1 cellular context compared by ENCODE assay signal in the genomic region with DNA sequence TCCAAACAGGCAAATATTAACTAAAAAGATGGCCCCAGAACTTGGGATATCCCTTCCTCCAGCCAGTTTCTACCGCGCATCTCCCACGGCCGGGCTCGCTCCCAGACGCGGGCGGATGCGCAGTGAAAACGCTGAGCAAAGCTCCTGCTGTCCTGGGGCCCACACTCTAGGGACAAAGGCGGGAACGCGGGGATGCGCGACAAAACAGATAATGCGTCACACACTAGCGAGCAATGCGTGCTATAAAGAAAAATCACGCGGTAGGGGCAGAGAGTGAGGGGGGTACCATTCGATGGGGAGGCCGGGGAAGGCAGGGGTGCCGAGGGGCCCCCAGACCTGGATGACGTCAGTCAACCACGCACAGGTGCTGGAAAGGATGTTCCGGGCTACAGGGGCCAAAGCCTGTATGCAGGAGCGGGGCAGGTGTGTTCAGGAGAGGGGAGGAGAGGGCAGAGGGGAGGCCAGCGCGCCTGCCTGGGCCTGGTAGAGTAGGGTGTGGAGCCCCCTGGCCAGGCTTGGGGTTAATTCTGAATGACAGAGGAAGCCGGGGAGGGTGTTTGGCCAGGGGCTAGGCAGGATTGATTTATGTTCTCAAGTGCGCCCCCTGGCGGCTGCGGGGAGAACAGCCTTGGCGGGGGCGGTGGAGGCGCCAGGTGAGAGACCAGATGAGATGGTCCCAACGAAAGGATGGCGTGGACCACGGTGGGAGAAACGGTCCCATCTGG.
TF ChIP-seq lines count a peak whose summit lies in the region.

No MANE protein-coding gene starts in this region.

TF ChIP-seq in H1, 55 proteins besides CTCF, POLR2A, EP300 and RAD21:
- TF ChIP-seq SUZ12 (IDR thresholded peaks at IDR 0.05; ENCODE audit: low read length) (no peak), TAF1 (IDR thresholded peaks at IDR 0.05; ENCODE audit: low read depth, low read length) (0 out of 2 replicates have a peak, but pooled peaks have one; percentile 12), SIN3A (conservative IDR thresholded peaks at IDR 0.05 in 1 of 2, IDR thresholded peaks at IDR 0.05 in 1 of 2; ENCODE audit: low read depth in 1 of 2, low read length in 2 of 2) (0 out of 4 replicates have a peak, but pooled peaks of 1 of the 2 experiments have one; percentile 58), CTBP2 (IDR thresholded peaks at IDR 0.05; ENCODE audit: borderline replicate concordance, insufficient read depth, insufficient read length, low read length) (no peak), YY1 (IDR thresholded peaks at IDR 0.05; ENCODE audit: low read depth, low read length) (peak; percentile 34; the same call in 1 of the 2 replicates), TCF12 (IDR thresholded peaks at IDR 0.05; ENCODE audit: low read depth, low read length) (peak; percentile 17; the same call in 1 of the 2 replicates), SRF (IDR thresholded peaks at IDR 0.05; ENCODE audit: low read depth, low read length) (no peak), EGR1 (IDR thresholded peaks at IDR 0.05; ENCODE audit: borderline replicate concordance, low read depth, low read length) (peak; percentile 100), HDAC2 (IDR thresholded peaks at IDR 0.05; ENCODE audit: borderline replicate concordance in 1 of 2, low read depth in 2 of 2, low read length in 2 of 2) (0 out of 4 replicates have a peak, but pooled peaks of 1 of the 2 experiments have one; percentile 16), ZNF274 (IDR thresholded peaks at IDR 0.05; ENCODE audit: borderline replicate concordance, extremely low read depth, low read length) (no peak), PHF8 (conservative IDR thresholded peaks at IDR 0.05; ENCODE audit: low read depth, low read length) (no peak), SP1 (IDR thresholded peaks at IDR 0.05; ENCODE audit: low read depth, low read length) (peak; percentile 55; the same call in 1 of the 2 replicates)
- TF ChIP-seq, protein P1, sequence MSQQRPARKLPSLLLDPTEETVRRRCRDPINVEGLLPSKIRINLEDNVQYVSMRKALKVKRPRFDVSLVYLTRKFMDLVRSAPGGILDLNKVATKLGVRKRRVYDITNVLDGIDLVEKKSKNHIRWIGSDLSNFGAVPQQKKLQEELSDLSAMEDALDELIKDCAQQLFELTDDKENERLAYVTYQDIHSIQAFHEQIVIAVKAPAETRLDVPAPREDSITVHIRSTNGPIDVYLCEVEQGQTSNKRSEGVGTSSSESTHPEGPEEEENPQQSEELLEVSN (IDR thresholded peaks at IDR 0.05), result peak; percentile 74
